In genomic region chr1:53919675-53920066, GRCh38 we compare ENCODE assay signal across 1 cellular context.
TF ChIP-seq lines count a peak whose summit lies in the region.

No MANE protein-coding gene starts in this region.

TF ChIP-seq in IMR-90, 13 proteins besides CTCF, POLR2A, EP300 and RAD21:
- TF ChIP-seq USF2 (IDR thresholded peaks at IDR 0.05; ENCODE audit: low read depth, low read length) (no peak), RFX5 (IDR thresholded peaks at IDR 0.05; ENCODE audit: low read depth, low read length) (no peak), ELK1 (IDR thresholded peaks at IDR 0.05; ENCODE audit: borderline replicate concordance, low read depth, low read length) (no peak), MAZ (IDR thresholded peaks at IDR 0.05; ENCODE audit: borderline replicate concordance, low read depth, low read length) (no peak), CHD1 (IDR thresholded peaks at IDR 0.05; ENCODE audit: low read depth, low read length) (no peak), NFE2L2 (IDR thresholded peaks at IDR 0.05; ENCODE audit: low read depth, low read length) (no peak), SMC3 (IDR thresholded peaks at IDR 0.05; ENCODE audit: low read depth, low read length) (no peak), BHLHE40 (IDR thresholded peaks at IDR 0.05; ENCODE audit: low read depth, low read length) (no peak), MAFK (IDR thresholded peaks at IDR 0.05; ENCODE audit: low read depth, low read length) (no peak), RCOR1 (IDR thresholded peaks at IDR 0.05; ENCODE audit: insufficient replicate concordance, low read length) (no peak), CEBPB (IDR thresholded peaks at IDR 0.05; ENCODE audit: low read depth, low read length) (no peak), MXI1 (IDR thresholded peaks at IDR 0.05; ENCODE audit: borderline replicate concordance, low read depth, low read length) (no peak), FOS (IDR thresholded peaks at IDR 0.05; ENCODE audit: low read depth, low read length) (no peak)
